In genomic region chr10:122149607-122150505, GRCh38 we compare ENCODE assay signal across 12 cellular contexts.
DNase-seq lines count a peak whose midpoint lies in the region; ATAC-seq and TF ChIP-seq lines count a peak whose summit lies in the region.
"Had no signal": no experiment of that assay in that cellular context is flagged by ENCODE, and none has a peak within 500 bp of the region (broad histone marks: within the 10 kb centered on the region; RNA-seq: fewer than 3 reads in every experiment).

No MANE protein-coding gene starts in this region.

- H3K27ac Mint-ChIP-seq in activated CD4-positive, alpha-beta T cell treated with anti-CD3 and anti-CD28 coated beads, Interleukin-2, amount 10 ng/mL, durations not matched to agents 7 days and 5 days: no peak overlapping the region

- H4K20me1 ChIP-seq in hepatocyte (ENCODE audit: insufficient read depth, poor library complexity, severe bottlenecking): no peaks in the 10 kb centered on the region

- H3K27me3 ChIP-seq in ascending aorta (no peaks in the 10 kb centered on the region), gastrocnemius medialis (no peaks in the 10 kb centered on the region), hepatocyte (no peaks in the 10 kb centered on the region)
- H3K27me3 ChIP-seq: BE2C had no signal

- peak; percentile 75 for DNase-seq in DMS 273 treated with DMSO at 0.1 percent for 48 hours (lab: John Stamatoyannopoulos, UW)
- DNase-seq in ascending aorta (ENCODE audit: low spot score in 2 of 2): peak in 1 of 2 donors; percentile 86
- DNase-seq in left kidney (ENCODE audit: low read depth, low spot score): peak; percentile 55
- peak in 1 of 2 donors; percentile 41 for DNase-seq in gastrocnemius medialis
- DNase-seq in hepatocyte (ENCODE audit: low spot score): no peak
- no peak for DNase-seq in OCI-M1 (lab: John Stamatoyannopoulos, UW)
- DNase-seq in activated CD4-positive, alpha-beta T cell treated with anti-CD3 and anti-CD28 coated beads, Interleukin-2, amount 10 ng/mL, durations not matched to agents 7 days and 5 days: no peak
- DNase-seq: BE2C, head of caudate nucleus, naive B cell, NCI-H1048 had no signal

- intact Hi-C loops in ascending aorta (cut with DNase I) (loop anchor here (2.0 to 10.0 kb wide), 3 partner anchors 37 to 315 kb away; partner anchors contain the start of genes HTRA1 and PLEKHA1), gastrocnemius medialis (cut with DNase I; ENCODE audit: low total_unique reads) (loop anchor here (2.0 to 10.0 kb wide), 2 partner anchors 83 to 225 kb away; partner anchors contain the start of gene PLEKHA1)

- in situ Hi-C loops in gastrocnemius medialis (cut with MboI; ENCODE audit: low sequenced_read_pairs in 4 of 4): no loop called here

- 90% methylated on average over 40 of the region's 40 CpGs for WGBS in hepatocyte (ENCODE audit: low lambda C conversion rate, missing lambda C conversion rate)

- peak overlapping the region; percentile 65 to 82 for H3K27ac ChIP-seq in ascending aorta
- H3K27ac ChIP-seq in gastrocnemius medialis: peak overlapping the region; percentile 84 to 98 (median 96)
- no peak overlapping the region for H3K27ac ChIP-seq in hepatocyte

- no peaks in the 10 kb centered on the region for H3K4me1 Mint-ChIP-seq in activated CD4-positive, alpha-beta T cell treated with anti-CD3 and anti-CD28 coated beads, Interleukin-2, amount 10 ng/mL, durations not matched to agents 7 days and 5 days

- H3K9me3 ChIP-seq in ascending aorta (no peaks in the 10 kb centered on the region), gastrocnemius medialis (no peaks in the 10 kb centered on the region), hepatocyte (ENCODE audit: low read depth) (peaks cover 4% of the 10 kb centered on the region)
- H3K9me3 ChIP-seq: BE2C had no signal

- POLR2A ChIA-PET in activated CD4-positive, alpha-beta T cell treated with anti-CD3 and anti-CD28 coated beads, Interleukin-2, amount 10 ng/mL, durations not matched to agents 7 days and 5 days (lab: Charles Lee): no interaction called here

- TF ChIP-seq POLR2A in gastrocnemius medialis (IDR thresholded peaks at IDR 0.05): no peak

- peaks cover 8% of the 10 kb centered on the region for H3K79me2 ChIP-seq in hepatocyte

- no peaks in the 10 kb centered on the region for H3K9me2 ChIP-seq in hepatocyte (replicated peaks; ENCODE audit: insufficient read depth)

- no peak overlapping the region for H3K4me2 ChIP-seq in hepatocyte

- no peaks in the 10 kb centered on the region for H3K36me3 Mint-ChIP-seq in activated CD4-positive, alpha-beta T cell treated with anti-CD3 and anti-CD28 coated beads, Interleukin-2, amount 10 ng/mL, durations not matched to agents 7 days and 5 days (ENCODE audit: low read depth)

- peaks cover 4% of the 10 kb centered on the region for H3K9me3 Mint-ChIP-seq in activated CD4-positive, alpha-beta T cell treated with anti-CD3 and anti-CD28 coated beads, Interleukin-2, amount 10 ng/mL, durations not matched to agents 7 days and 5 days

- no peak overlapping the region for H3K4me3 Mint-ChIP-seq in activated CD4-positive, alpha-beta T cell treated with anti-CD3 and anti-CD28 coated beads, Interleukin-2, amount 10 ng/mL, durations not matched to agents 7 days and 5 days
- H3K4me3 Mint-ChIP-seq: naive B cell had no signal

- peaks cover 2% of the 10 kb centered on the region for H3K27me3 Mint-ChIP-seq in activated CD4-positive, alpha-beta T cell treated with anti-CD3 and anti-CD28 coated beads, Interleukin-2, amount 10 ng/mL, durations not matched to agents 7 days and 5 days

- no peak overlapping the region for H2AFZ ChIP-seq in hepatocyte

- ATAC-seq in gastrocnemius medialis (no peak), GM19452 (IDR thresholded peaks at IDR 0.05; ENCODE audit: unreplicated experiment) (no peak)

- CTCF ChIA-PET in activated CD4-positive, alpha-beta T cell treated with anti-CD3 and anti-CD28 coated beads, Interleukin-2, amount 10 ng/mL, durations not matched to agents 7 days and 5 days (lab: Charles Lee): no interaction called here

- TF ChIP-seq CTCF in ascending aorta (IDR thresholded peaks at IDR 0.05) (no peak), gastrocnemius medialis (IDR thresholded peaks at IDR 0.05 in 4 of 5, conservative IDR thresholded peaks at IDR 0.05 in 1 of 5) (no peak), hepatocyte (IDR thresholded peaks at IDR 0.05; ENCODE audit: poor library complexity) (no peak)

- H3K4me1 ChIP-seq in ascending aorta (peaks cover 7 to 26% of the 10 kb centered on the region in 2 donors), gastrocnemius medialis (peaks cover 69 to 80% of the 10 kb centered on the region in 2 donors), hepatocyte (ENCODE audit: insufficient read depth) (peaks cover 5% of the 10 kb centered on the region)

- H3K36me3 ChIP-seq in ascending aorta: peaks cover 0 to 5% of the 10 kb centered on the region in 2 donors
- H3K36me3 ChIP-seq in gastrocnemius medialis: no peaks in the 10 kb centered on the region
- H3K36me3 ChIP-seq in hepatocyte (replicated peaks; ENCODE audit: insufficient read depth, low read depth): peaks cover 5% of the 10 kb centered on the region
- H3K36me3 ChIP-seq: BE2C had no signal

- H3K4me3 ChIP-seq in ascending aorta (peak overlapping the region in 1 of 2 donors; percentile 42), gastrocnemius medialis (peak overlapping the region in 2 of 4 donors; percentile 3 to 6), hepatocyte (no peak overlapping the region)

Comparison
In these comparisons a context has a peak if more than half of its experiments do, and no peak if none do; other contexts are left out.
1. DNase-seq: peak in DMS 273 treated with DMSO at 0.1 percent for 48 hours (single experiment) and left kidney (single experiment); none in hepatocyte (single experiment), OCI-M1 (single experiment) and activated CD4-positive, alpha-beta T cell treated with anti-CD3 and anti-CD28 coated beads, Interleukin-2, amount 10 ng/mL, durations not matched to agents 7 days and 5 days (single experiment).